In the genomic region with DNA sequence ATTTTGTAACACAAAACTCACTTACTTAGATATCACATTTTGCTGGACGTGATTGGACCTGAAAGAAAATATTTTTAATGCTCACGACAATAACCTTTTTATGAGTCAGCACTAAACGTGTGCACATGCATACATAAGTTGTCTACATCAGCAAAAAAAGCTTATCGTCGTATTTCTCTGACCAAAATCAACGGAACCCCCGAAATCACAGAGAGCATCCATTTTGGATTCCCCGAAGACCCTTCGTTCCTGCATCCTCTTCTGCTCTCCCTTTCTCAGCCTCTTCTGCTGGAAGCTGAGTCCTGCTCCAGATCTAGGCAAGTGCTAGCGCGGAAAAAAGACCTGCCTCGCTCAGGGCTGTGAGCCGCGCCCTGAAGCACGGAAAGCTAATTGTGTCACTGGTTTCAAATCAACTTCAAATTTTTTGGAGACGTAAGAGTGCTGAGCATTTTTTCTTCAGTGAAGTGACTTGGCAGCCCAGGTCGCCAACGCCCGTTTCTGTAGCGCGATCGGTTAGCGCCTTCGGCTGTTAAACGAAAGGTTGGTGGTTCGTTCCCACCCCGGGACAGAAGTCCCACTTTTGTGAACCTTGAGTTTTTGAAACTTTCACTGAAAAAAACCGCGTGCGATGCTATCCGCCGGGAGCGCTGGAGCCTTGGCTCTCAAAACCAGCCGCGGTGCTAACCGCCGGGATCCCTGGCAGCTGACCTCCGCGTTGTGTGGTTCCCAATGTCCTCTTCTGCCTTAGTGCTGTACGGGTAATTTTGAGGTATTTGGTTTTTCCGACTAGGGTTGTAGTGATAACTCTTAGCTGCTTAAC, we compare ENCODE assay signal across 8 cellular contexts. TPM values are rescaled to one million over a fixed set of nuclear protein-coding genes. Genes with fewer than 3 reads are reported as not detected.
DNase-seq lines count a peak whose midpoint lies in the region; ATAC-seq and TF ChIP-seq lines count a peak whose summit lies in the region.
"Not testable (repeated sequence)": the region's sequence is repeated elsewhere in the genome, so short reads cannot be mapped to it uniquely, and the experiment has no call there.

No MANE protein-coding gene starts in this region.

- peak overlapping the region; percentile 66 for H3K4me3 ChIP-seq in GM06990 (replicated peaks; ENCODE audit: low read depth, low read length)
- peak overlapping the region in 1 of 2 donors; percentile 37 for H3K4me3 ChIP-seq in testis

- WGBS in testis, 2 donors: 2 to 5% methylated on average over 5 to 41 of the region's 41 CpGs

- ATAC-seq in HG02759 (IDR thresholded peaks at IDR 0.05; ENCODE audit: unreplicated experiment): peak; percentile 53

- DNase-seq in GM06990 (ENCODE audit: extremely low read depth, insufficient read length): peak; percentile 83
- peak; percentile 39 for DNase-seq in NCI-H748 treated with DMSO at 0.1 percent for 48 hours (lab: John Stamatoyannopoulos, UW)
- DNase-seq in activated CD8-positive, alpha-beta memory T cell treated with anti-CD3 and anti-CD28 coated beads for 24 hours: peak; percentile 91
- peak; percentile 79 for DNase-seq in dedifferentiated amniotic fluid mesenchymal stem cell (ENCODE audit: extremely low spot score)
- peak; percentile 68 for DNase-seq in iPS-NIHi7 (ENCODE audit: extremely low spot score)
- peak; percentile 77 for DNase-seq in retina
- DNase-seq in testis: peak; percentile 62

- intact Hi-C loops in testis (cut with DNase I; ENCODE audit: low total_unique reads): not testable (repeated sequence)

- not testable (repeated sequence) for TF ChIP-seq CTCF in GM06990 (IDR thresholded peaks at IDR 0.05; ENCODE audit: insufficient read depth, low read length, poor library complexity, severe bottlenecking); testis (IDR thresholded peaks at IDR 0.05)

- not testable (repeated sequence) for TF ChIP-seq POLR2A in testis (IDR thresholded peaks at IDR 0.05)

- H3K4me1 ChIP-seq in testis: not testable (repeated sequence)

- not testable (repeated sequence) for H3K9me3 ChIP-seq in testis

- H3K27me3 ChIP-seq in GM06990 (replicated peaks; ENCODE audit: control insufficient read depth, insufficient read depth, low read length); testis: not testable (repeated sequence)

- not testable (repeated sequence) for H3K27ac ChIP-seq in testis

- H3K36me3 ChIP-seq in GM06990 (ENCODE audit: control insufficient read depth, insufficient read depth, low read length); testis (ENCODE audit: low read depth, missing control alignments): not testable (repeated sequence)

RNA-seq across cellular contexts. Expression of gene FCGR3B, which starts 9.6 kb away (rescaled TPM):
- total RNA-seq in testis: under 1 TPM in 1 of 2 donors, not detected in 1; 0.37 TPM
- polyA plus RNA-seq in testis (ENCODE audit: insufficient read depth, low read depth, low replicate concordance): 2.5 TPM

RNA-seq across cellular contexts. Expression of gene FCGR2B, which starts 41.6 kb away (rescaled TPM):
- total RNA-seq in testis: 1 to 10 TPM; 1.1 to 5.8 TPM
- polyA plus RNA-seq in testis (ENCODE audit: insufficient read depth, low read depth, low replicate concordance): 16.1 TPM

Comparison
In these comparisons a context has a peak if more than half of its experiments do, and no peak if none do; other contexts are left out.
1. DNase-seq: peak in every context shown above with its lines; median percentile 91 in activated CD8-positive, alpha-beta memory T cell treated with anti-CD3 and anti-CD28 coated beads for 24 hours; 83 in GM06990; 79 in dedifferentiated amniotic fluid mesenchymal stem cell; 77 in retina; 68 in iPS-NIHi7; 62 in testis; 39 in NCI-H748 treated with DMSO at 0.1 percent for 48 hours.